9 cellular contexts compared by ENCODE assay signal in the genomic region with DNA sequence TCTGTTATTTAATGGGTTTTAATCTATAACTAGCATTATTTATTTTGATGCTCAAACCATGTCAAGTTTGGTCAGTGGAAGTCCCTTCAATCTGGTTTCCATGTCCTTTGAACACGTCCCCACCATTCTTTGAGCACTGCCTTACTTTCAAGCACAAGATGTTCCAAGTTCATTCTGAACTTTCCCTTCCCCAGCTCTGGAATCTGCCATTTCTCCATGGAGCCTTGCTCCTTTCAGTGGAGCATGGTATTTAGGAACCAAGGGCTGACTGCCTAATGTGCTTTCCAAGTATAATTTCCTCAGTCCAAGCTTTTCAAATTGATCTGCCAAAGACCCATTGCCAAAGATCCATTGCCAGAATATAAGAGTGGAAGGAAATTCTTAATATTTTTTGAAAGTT. TPM values are rescaled to one million over a fixed set of nuclear protein-coding genes. Genes with fewer than 3 reads are reported as not detected.
A peak's percentile ranks its signal among the peaks of the same experiment; 100 is the strongest.
DNase-seq lines count a peak whose midpoint lies in the region; ATAC-seq and TF ChIP-seq lines count a peak whose summit lies in the region.
"Had no signal": no experiment of that assay in that cellular context is flagged by ENCODE, and none has a peak within 500 bp of the region (broad histone marks: within the 10 kb centered on the region; RNA-seq: fewer than 3 reads in every experiment).

No MANE protein-coding gene starts in this region.

- 85% methylated on average over 1 of the region's 1 CpG for WGBS in HUES64

- peak overlapping the region; percentile 81 to 99 (median 85) for H3K4me2 ChIP-seq in BLaER1 treated with 17β-estradiol and CSF1 and Interleukin-3, amounts not matched to agents 10 nM and 100 nM

- TF ChIP-seq CTCF in brain microvascular endothelial cell (IDR thresholded peaks at IDR 0.05; ENCODE audit: low read depth, low read length, missing control alignments), result no peak

- peaks cover 0 to 8% (median 3%) of the 10 kb centered on the region in 11 experiments; a peak in 4 of 22 replicates for H4K20me1 ChIP-seq in BLaER1 treated with 17β-estradiol and CSF1 and Interleukin-3, amounts not matched to agents 10 nM and 100 nM

- H3K4me1 Mint-ChIP-seq in naive B cell, result peaks cover 32 to 58% (median 32%) of the 10 kb centered on the region in 3 donors

- no peak for DNase-seq in brain microvascular endothelial cell
- no peak for DNase-seq in naive B cell
- DNase-seq in hypothalamus (lab: John Stamatoyannopoulos, UW), result no peak
- no peak for DNase-seq in activated CD8-positive, alpha-beta memory T cell treated with anti-CD3 and anti-CD28 coated beads for 24 hours
- DNase-seq: islet precursor cell had no signal

- peaks cover 20 to 31% (median 28%) of the 10 kb centered on the region in 11 experiments for H3K9me3 ChIP-seq in BLaER1 treated with 17β-estradiol and CSF1 and Interleukin-3, amounts not matched to agents 10 nM and 100 nM (replicated peaks in 1 of 11)
- H3K9me3 ChIP-seq in HUES64 (ENCODE audit: insufficient read depth, low read depth, low read length), result peaks cover 16% of the 10 kb centered on the region

- peak overlapping the region in 6 of 11 experiments; percentile 77 to 92 (median 84); a peak in 6 of 22 replicates for H3K27ac ChIP-seq in BLaER1 treated with 17β-estradiol and CSF1 and Interleukin-3, amounts not matched to agents 10 nM and 100 nM
- H3K27ac ChIP-seq in HUES64 (ENCODE audit: low read depth, low read length), result no peak overlapping the region
- no peak overlapping the region for H3K27ac ChIP-seq in brain microvascular endothelial cell

- peaks cover 11 to 27% (median 16%) of the 10 kb centered on the region in 10 experiments for H3K4me1 ChIP-seq in BLaER1 treated with 17β-estradiol and CSF1 and Interleukin-3, amounts not matched to agents 10 nM and 100 nM
- H3K4me1 ChIP-seq in HUES64 (ENCODE audit: insufficient read depth, low read length), result no peaks in the 10 kb centered on the region

- H3K27me3 ChIP-seq in BLaER1 treated with 17β-estradiol and CSF1 and Interleukin-3, amounts not matched to agents 10 nM and 100 nM, result no peaks in the 10 kb centered on the region
- H3K27me3 ChIP-seq in HUES64 (ENCODE audit: insufficient read depth, low read length) (no peaks in the 10 kb centered on the region), brain microvascular endothelial cell (replicated peaks) (no peaks in the 10 kb centered on the region)

- H3K4me3 ChIP-seq in BLaER1 treated with 17β-estradiol and CSF1 and Interleukin-3, amounts not matched to agents 10 nM and 100 nM, result peak overlapping the region; percentile 61 to 80 (median 70)
- H3K4me3 ChIP-seq in HUES64 (ENCODE audit: low read length) (peak overlapping the region; percentile 92), brain microvascular endothelial cell (ENCODE audit: low read depth, low read length) (peak overlapping the region; percentile 90)

- peaks cover 5 to 6% of the 10 kb centered on the region in 2 donors for H3K36me3 Mint-ChIP-seq in naive B cell

- H3K9ac ChIP-seq in BLaER1 treated with 17β-estradiol and CSF1 and Interleukin-3, amounts not matched to agents 10 nM and 100 nM, result peak overlapping the region; percentile 79 to 89 (median 83); a peak in 18 of 22 replicates
- no peak overlapping the region for H3K9ac ChIP-seq in HUES64 (ENCODE audit: low read depth, low read length)

- no peak for ATAC-seq in naive B cell (ENCODE audit: low read depth in 2 of 2)
- ATAC-seq in HG03565 (IDR thresholded peaks at IDR 0.05; ENCODE audit: unreplicated experiment), result no peak
- no peak for ATAC-seq in GM18870 (IDR thresholded peaks at IDR 0.05; ENCODE audit: unreplicated experiment)

- in situ Hi-C loops in brain microvascular endothelial cell (cut with HindIII; ENCODE audit: low pct_ligation_motif_present, low sequenced_read_pairs), result no loop called here

- H3K27me3 Mint-ChIP-seq in naive B cell, result no peaks in the 10 kb centered on the region

- peak overlapping the region in 6 of 8 donors; percentile 66 to 100 (median 92) for H3K4me3 Mint-ChIP-seq in naive B cell

- peaks cover 0 to 9% (median 4%) of the 10 kb centered on the region in 7 donors for H3K9me3 Mint-ChIP-seq in naive B cell

- H3K27ac Mint-ChIP-seq in naive B cell, result peak overlapping the region in 2 of 6 donors; percentile 75 to 96

- peaks cover 13 to 46% (median 24%) of the 10 kb centered on the region in 11 experiments for H3K36me3 ChIP-seq in BLaER1 treated with 17β-estradiol and CSF1 and Interleukin-3, amounts not matched to agents 10 nM and 100 nM
- no peaks in the 10 kb centered on the region for H3K36me3 ChIP-seq in HUES64 (ENCODE audit: insufficient read depth, low read length)
- no peaks in the 10 kb centered on the region for H3K36me3 ChIP-seq in brain microvascular endothelial cell (replicated peaks)

RNA-seq across cellular contexts. Expression of gene ZNF546, which starts 1.1 kb away (rescaled TPM):
- 1.2 TPM for polyA plus RNA-seq in HUES64 (2013, experiment 1 of 2)
- 0.70 TPM for polyA plus RNA-seq in HUES64 (2013, experiment 2 of 2)
- polyA plus RNA-seq in naive B cell (ENCODE audit: low read depth in 6 of 6), result 1 to 10 TPM in 5 of 6 donors, not detected in 1; 4.1 to 8.5 (median 7.3) TPM

RNA-seq across cellular contexts. Expression of gene PSMC4, which starts 24.8 kb away (rescaled TPM):
- 112 TPM for polyA plus RNA-seq in HUES64 (2013, experiment 1 of 2)
- polyA plus RNA-seq in HUES64 (2013, experiment 2 of 2), result 101 TPM
- 10 to 100 TPM; 78.2 to 94.5 (median 89.9) TPM for polyA plus RNA-seq in naive B cell (ENCODE audit: low read depth in 6 of 6)

Comparison
In these comparisons a context has a peak if more than half of its experiments do, and no peak if none do; other contexts are left out.
1. H3K27ac ChIP-seq: peak in BLaER1 treated with 17β-estradiol and CSF1 and Interleukin-3, amounts not matched to agents 10 nM and 100 nM (6 of 11); none in HUES64 (single experiment) and brain microvascular endothelial cell (single experiment).
2. Peak in every context shown above with its lines, with median percentiles within 50 percentile points of each other: H3K4me3 ChIP-seq.